In genomic region chr6:89131599-89131998, GRCh38 we compare ENCODE assay signal across 30 cellular contexts. TPM values are rescaled to one million over a fixed set of nuclear protein-coding genes. Genes with fewer than 3 reads are reported as not detected.
"Had no signal": no experiment of that assay in that cellular context is flagged by ENCODE, and none has a peak within 500 bp of the region (broad histone marks: within the 10 kb centered on the region; RNA-seq: fewer than 3 reads in every experiment).

No MANE protein-coding gene starts in this region.

- H3K27ac Mint-ChIP-seq: activated CD4-positive, alpha-beta memory T cell treated with anti-CD3 and anti-CD28 coated beads for 36 hours; activated CD4-positive, alpha-beta T cell treated with anti-CD3 and anti-CD28 coated beads for 36 hours; activated CD4-positive, alpha-beta T cell treated with anti-CD3 and anti-CD28 coated beads, Interleukin-2, amount 10 ng/mL, durations not matched to agents 24 days and 14 days; activated CD8-positive, alpha-beta memory T cell treated with anti-CD3 and anti-CD28 coated beads, Interleukin-2, amount 10 ng/mL, durations not matched to agents 7 days and 5 days; activated CD8-positive, alpha-beta T cell treated with anti-CD3 and anti-CD28 coated beads, Interleukin-2, amount 10 ng/mL, durations not matched to agents 7 days and 5 days; activated naive CD4-positive, alpha-beta T cell treated with anti-CD3 and anti-CD28 coated beads, Interleukin-2, amount 10 ng/mL, durations not matched to agents 7 days and 5 days; activated naive CD4-positive, alpha-beta T cell treated with anti-CD3 and anti-CD28 coated beads, Interleukin-2, amount 50 U/mL, for 72 hours; activated naive CD8-positive, alpha-beta T cell treated with anti-CD3 and anti-CD28 coated beads, Interleukin-2, amount 10 ng/mL, durations not matched to agents 7 days and 5 days; activated T-cell treated with anti-CD3 and anti-CD28 coated beads, Interleukin-2, amount 50 U/mL, for 24 hours; activated T-cell treated with anti-CD3 and anti-CD28 coated beads, Interleukin-2, amount 50 U/mL, for 72 hours; brain; endodermal cell had no signal

- H3K4me3 Mint-ChIP-seq: activated CD4-positive, alpha-beta memory T cell treated with anti-CD3 and anti-CD28 coated beads for 36 hours; activated CD4-positive, alpha-beta T cell treated with anti-CD3 and anti-CD28 coated beads for 36 hours; activated CD4-positive, alpha-beta T cell treated with anti-CD3 and anti-CD28 coated beads, Interleukin-2, amount 10 ng/mL, durations not matched to agents 24 days and 14 days; activated CD8-positive, alpha-beta memory T cell treated with anti-CD3 and anti-CD28 coated beads, Interleukin-2, amount 10 ng/mL, durations not matched to agents 7 days and 5 days; activated CD8-positive, alpha-beta T cell treated with anti-CD3 and anti-CD28 coated beads, Interleukin-2, amount 10 ng/mL, durations not matched to agents 7 days and 5 days; activated naive CD4-positive, alpha-beta T cell treated with anti-CD3 and anti-CD28 coated beads, Interleukin-2, amount 10 ng/mL, durations not matched to agents 7 days and 5 days; activated naive CD8-positive, alpha-beta T cell treated with anti-CD3 and anti-CD28 coated beads, Interleukin-2, amount 10 ng/mL, durations not matched to agents 7 days and 5 days; activated T-cell treated with anti-CD3 and anti-CD28 coated beads, Interleukin-2, amount 50 U/mL, for 24 hours; activated T-cell treated with anti-CD3 and anti-CD28 coated beads, Interleukin-2, amount 50 U/mL, for 72 hours; brain; endodermal cell had no signal

- FAIRE-seq: frontal cortex had no signal

- H3K27me3 ChIP-seq: ascending aorta, breast epithelium, colonic mucosa had no signal

- H3K27ac ChIP-seq: ascending aorta, breast epithelium, cardiac muscle cell, colonic mucosa had no signal

- H3K36me3 ChIP-seq: ascending aorta, breast epithelium, cardiac muscle cell, colonic mucosa had no signal

- H3K36me3 Mint-ChIP-seq: activated CD8-positive, alpha-beta memory T cell treated with anti-CD3 and anti-CD28 coated beads, Interleukin-2, amount 10 ng/mL, durations not matched to agents 7 days and 5 days; activated naive CD4-positive, alpha-beta T cell treated with anti-CD3 and anti-CD28 coated beads, Interleukin-2, amount 10 ng/mL, durations not matched to agents 7 days and 5 days; activated naive CD8-positive, alpha-beta T cell treated with anti-CD3 and anti-CD28 coated beads, Interleukin-2, amount 10 ng/mL, durations not matched to agents 7 days and 5 days had no signal

- H3K9me3 ChIP-seq: ascending aorta, breast epithelium, colonic mucosa had no signal

- H3K27me3 Mint-ChIP-seq: activated CD4-positive, alpha-beta memory T cell treated with anti-CD3 and anti-CD28 coated beads for 36 hours; activated CD4-positive, alpha-beta T cell treated with anti-CD3 and anti-CD28 coated beads for 36 hours; activated T-cell treated with anti-CD3 and anti-CD28 coated beads, Interleukin-2, amount 50 U/mL, for 24 hours; brain had no signal

- ATAC-seq: activated CD4-positive, alpha-beta T cell treated with anti-CD3 and anti-CD28 coated beads for 36 hours; activated CD8-positive, alpha-beta memory T cell treated with anti-CD3 and anti-CD28 coated beads, Interleukin-2, amount 10 ng/mL, durations not matched to agents 7 days and 5 days; activated CD8-positive, alpha-beta T cell treated with anti-CD3 and anti-CD28 coated beads, Interleukin-2, amount 10 ng/mL, durations not matched to agents 7 days and 5 days; activated naive CD4-positive, alpha-beta T cell treated with anti-CD3 and anti-CD28 coated beads, Interleukin-2, amount 50 U/mL, for 72 hours; activated T-cell treated with anti-CD3 and anti-CD28 coated beads, Interleukin-2, amount 50 U/mL, for 72 hours; esophagus mucosa had no signal

- H3K4me1 ChIP-seq: ascending aorta, breast epithelium, colonic mucosa had no signal

- H3K4me3 ChIP-seq: ascending aorta, breast epithelium, cardiac muscle cell, colonic mucosa had no signal

- DNase-seq: activated CD4-positive, alpha-beta memory T cell treated with anti-CD3 and anti-CD28 coated beads for 36 hours; activated CD4-positive, alpha-beta T cell treated with anti-CD3 and anti-CD28 coated beads for 36 hours; activated CD4-positive, alpha-beta T cell treated with anti-CD3 and anti-CD28 coated beads, Interleukin-2, amount 10 ng/mL, durations not matched to agents 24 days and 14 days; activated CD4-positive, CD25-positive, alpha-beta regulatory T cell; activated CD4-positive, CD25-positive, alpha-beta regulatory T cell treated with anti-CD3 and anti-CD28 coated beads, Interleukin-2, amount 50 U/mL, for 72 hours; activated CD8-positive, alpha-beta memory T cell treated with anti-CD3 and anti-CD28 coated beads, Interleukin-2, amount 10 ng/mL, durations not matched to agents 7 days and 5 days; activated CD8-positive, alpha-beta memory T cell treated with anti-CD3 and anti-CD28 coated beads, Interleukin-2, amount 50 U/mL, for 4 hours; activated CD8-positive, alpha-beta T cell treated with anti-CD3 and anti-CD28 coated beads, Interleukin-2, amount 10 ng/mL, durations not matched to agents 7 days and 5 days; activated gamma-delta T cell; activated naive CD4-positive, alpha-beta T cell; activated naive CD4-positive, alpha-beta T cell treated with anti-CD3 and anti-CD28 coated beads, Interleukin-2, amount 10 ng/mL, durations not matched to agents 7 days and 5 days; activated naive CD8-positive, alpha-beta T cell treated with anti-CD3 and anti-CD28 coated beads, Interleukin-2, amount 10 ng/mL, durations not matched to agents 7 days and 5 days; activated T-cell treated with anti-CD3 and anti-CD28 coated beads, Interleukin-2, amount 50 U/mL, for 24 hours; activated T-cell treated with anti-CD3 and anti-CD28 coated beads, Interleukin-2, amount 50 U/mL, for 72 hours; central memory CD4-positive, alpha-beta T cell; cerebellar nuclear complex; colonic mucosa; effector memory CD4-positive, alpha-beta T cell; endodermal cell; foreskin fibroblast; head of caudate nucleus; T-helper 2 cell had no signal

- H3K4me1 Mint-ChIP-seq: activated CD4-positive, alpha-beta T cell treated with anti-CD3 and anti-CD28 coated beads for 36 hours; activated CD4-positive, alpha-beta T cell treated with anti-CD3 and anti-CD28 coated beads, Interleukin-2, amount 10 ng/mL, durations not matched to agents 24 days and 14 days; activated CD8-positive, alpha-beta memory T cell treated with anti-CD3 and anti-CD28 coated beads, Interleukin-2, amount 10 ng/mL, durations not matched to agents 7 days and 5 days; activated naive CD4-positive, alpha-beta T cell treated with anti-CD3 and anti-CD28 coated beads, Interleukin-2, amount 10 ng/mL, durations not matched to agents 7 days and 5 days; activated naive CD8-positive, alpha-beta T cell treated with anti-CD3 and anti-CD28 coated beads, Interleukin-2, amount 10 ng/mL, durations not matched to agents 7 days and 5 days; brain; endodermal cell had no signal

RNA-seq across cellular contexts. Expression of gene SRSF12, which starts 13.7 kb away (rescaled TPM):
- total RNA-seq: activated CD8-positive, alpha-beta memory T cell treated with anti-CD3 and anti-CD28 coated beads, Interleukin-2, amount 10 ng/mL, durations not matched to agents 7 days and 5 days; activated CD8-positive, alpha-beta T cell treated with anti-CD3 and anti-CD28 coated beads, Interleukin-2, amount 10 ng/mL, durations not matched to agents 7 days and 5 days; activated naive CD8-positive, alpha-beta T cell treated with anti-CD3 and anti-CD28 coated beads, Interleukin-2, amount 10 ng/mL, durations not matched to agents 7 days and 5 days; T-helper 1 cell treated with Interleukin-12 subunit alpha and Interleukin-12 subunit beta and Interleukin-4 antibody, amounts not matched to agents 30 ng/mL and 1 ng/mL, for 36 hours had no signal
